In genomic region chr10:122149138-122149606, GRCh38 we compare ENCODE assay signal across 12 cellular contexts.
DNase-seq lines count a peak whose midpoint lies in the region; ATAC-seq and TF ChIP-seq lines count a peak whose summit lies in the region.
"Had no signal": no experiment of that assay in that cellular context is flagged by ENCODE, and none has a peak within 500 bp of the region (broad histone marks: within the 10 kb centered on the region; RNA-seq: fewer than 3 reads in every experiment).

No MANE protein-coding gene starts in this region.

- POLR2A ChIA-PET in activated CD8-positive, alpha-beta T cell treated with anti-CD3 and anti-CD28 coated beads, Interleukin-2, amount 10 ng/mL, durations not matched to agents 7 days and 5 days (lab: Charles Lee) = no interaction called here
- POLR2A ChIA-PET in OCI-LY7 (lab: Charles Lee) = interaction anchor here (0.7 kb wide), 1 partner anchor 1145 kb away, joined by 8 read pairs; no protein-coding TSS in a partner anchor

- H3K27ac Mint-ChIP-seq in endodermal cell = no peak overlapping the region
- H3K27ac Mint-ChIP-seq in activated CD8-positive, alpha-beta T cell treated with anti-CD3 and anti-CD28 coated beads, Interleukin-2, amount 10 ng/mL, durations not matched to agents 7 days and 5 days = no peak overlapping the region
- no peak overlapping the region for H3K27ac Mint-ChIP-seq in activated naive CD4-positive, alpha-beta T cell treated with anti-CD3 and anti-CD28 coated beads, Interleukin-2, amount 10 ng/mL, durations not matched to agents 7 days and 5 days
- H3K27ac Mint-ChIP-seq: IgD-negative memory B cell had no signal

- H4K20me1 ChIP-seq in OCI-LY7 (ENCODE audit: insufficient read depth, low read length) = no peaks in the 10 kb centered on the region

- no TSS peak for BruUV-seq in OCI-LY7 (replicated peaks; lab: Mats Ljungman, UMichigan)

- no peak overlapping the region for H3K4me3 ChIP-seq in HL-60 (replicated peaks; ENCODE audit: insufficient read depth, low read length)
- H3K4me3 ChIP-seq in endodermal cell (ENCODE audit: low read length) = no peak overlapping the region
- H3K4me3 ChIP-seq in mesodermal cell (ENCODE audit: extremely low read depth, insufficient read depth, low read length, poor library complexity, severe bottlenecking) = no peak overlapping the region
- H3K4me3 ChIP-seq in stomach smooth muscle (ENCODE audit: low read length in 2 of 2) = peak overlapping the region in 1 of 2 donors; percentile 62
- H3K4me3 ChIP-seq in OCI-LY7 (ENCODE audit: low read depth, low read length, poor library complexity, severe bottlenecking) = no peak overlapping the region

- peak overlapping the region; percentile 24; the same call in 1 of the 2 replicates for H3K27ac ChIP-seq in HL-60 (replicated peaks)
- H3K27ac ChIP-seq in endodermal cell (ENCODE audit: low read depth, low read length) = peak overlapping the region; percentile 83
- peak overlapping the region; percentile 82 for H3K27ac ChIP-seq in mesodermal cell (ENCODE audit: low read depth, low read length, severe bottlenecking)
- H3K27ac ChIP-seq in stomach smooth muscle (ENCODE audit: low read length) = peak overlapping the region; percentile 85
- H3K27ac ChIP-seq in OCI-LY7 (ENCODE audit: low read depth, low read length, poor library complexity, severe bottlenecking) = no peak overlapping the region

- H3K4me3 Mint-ChIP-seq in endodermal cell = no peak overlapping the region
- H3K4me3 Mint-ChIP-seq in activated CD8-positive, alpha-beta T cell treated with anti-CD3 and anti-CD28 coated beads, Interleukin-2, amount 10 ng/mL, durations not matched to agents 7 days and 5 days = no peak overlapping the region
- H3K4me3 Mint-ChIP-seq in activated naive CD4-positive, alpha-beta T cell treated with anti-CD3 and anti-CD28 coated beads, Interleukin-2, amount 10 ng/mL, durations not matched to agents 7 days and 5 days = no peak overlapping the region
- H3K4me3 Mint-ChIP-seq: IgD-negative memory B cell had no signal

- DNase-seq in HL-60 (ENCODE audit: low read depth in 1 of 2, low spot score in 1 of 2) = no peak
- DNase-seq in endodermal cell = peak; percentile 54
- DNase-seq in kidney tubule cell (ENCODE audit: low spot score) = no peak
- no peak for DNase-seq in activated CD8-positive, alpha-beta T cell treated with anti-CD3 and anti-CD28 coated beads, Interleukin-2, amount 10 ng/mL, durations not matched to agents 7 days and 5 days
- DNase-seq in OCI-LY7 (ENCODE audit: low spot score) = no peak
- no peak for DNase-seq in activated naive CD4-positive, alpha-beta T cell treated with anti-CD3 and anti-CD28 coated beads, Interleukin-2, amount 10 ng/mL, durations not matched to agents 7 days and 5 days
- DNase-seq: activated CD4-positive, alpha-beta T cell treated with anti-CD3 and anti-CD28 coated beads for 1 hour; activated naive CD4-positive, alpha-beta T cell; SHP77 treated with DMSO at 0.1 percent for 48 hours had no signal

- CTCF ChIA-PET in activated CD8-positive, alpha-beta T cell treated with anti-CD3 and anti-CD28 coated beads, Interleukin-2, amount 10 ng/mL, durations not matched to agents 7 days and 5 days (lab: Charles Lee) = interaction anchor here (1.2 kb wide), 1 partner anchor 130 kb away, joined by 3 read pairs; no protein-coding TSS in a partner anchor
- CTCF ChIA-PET in OCI-LY7 (lab: Charles Lee; ENCODE audit: unreplicated experiment) = no interaction called here
- CTCF ChIA-PET in activated naive CD4-positive, alpha-beta T cell treated with anti-CD3 and anti-CD28 coated beads, Interleukin-2, amount 10 ng/mL, durations not matched to agents 7 days and 5 days (lab: Charles Lee) = no interaction called here

- 94% methylated on average over 12 of the region's 12 CpGs; no CpG with 5 or more reads in 1 of the 2 experiments for WGBS in endodermal cell (ENCODE audit: insufficient coverage in 1 of 2, insufficient read length in 1 of 2), 2 experiments
- WGBS in mesodermal cell (ENCODE audit: insufficient coverage in 2 of 2), 2 experiments = 84 to 94% methylated on average over 6 to 12 of the region's 12 CpGs

- peaks cover 24% of the 10 kb centered on the region for H3K36me3 ChIP-seq in endodermal cell (ENCODE audit: control insufficient read depth, insufficient read depth, low read length)
- H3K36me3 ChIP-seq in mesodermal cell (ENCODE audit: control insufficient read depth, insufficient read depth, low read length) = peaks cover 32% of the 10 kb centered on the region
- H3K36me3 ChIP-seq in stomach smooth muscle (ENCODE audit: control insufficient read depth in 2 of 2, insufficient read depth in 2 of 2, low read length in 2 of 2) = peaks cover 0 to 12% of the 10 kb centered on the region in 2 donors
- no peaks in the 10 kb centered on the region for H3K36me3 ChIP-seq in OCI-LY7 (ENCODE audit: insufficient read depth, low read length)

- no peak overlapping the region for H3K9ac ChIP-seq in endodermal cell (ENCODE audit: extremely low read depth, low read length, poor library complexity, severe bottlenecking)
- peak overlapping the region; percentile 39 to 42 for H3K9ac ChIP-seq in stomach smooth muscle (ENCODE audit: low read length in 2 of 2)

- no peaks in the 10 kb centered on the region for H3K27me3 ChIP-seq in HL-60 (ENCODE audit: insufficient read depth, poor library complexity, severe bottlenecking)
- H3K27me3 ChIP-seq in endodermal cell (ENCODE audit: control insufficient read depth, insufficient read depth, low read length, poor library complexity, severe bottlenecking) = no peaks in the 10 kb centered on the region
- no peaks in the 10 kb centered on the region for H3K27me3 ChIP-seq in stomach smooth muscle (ENCODE audit: control insufficient read depth in 1 of 2, insufficient read depth in 2 of 2, low read length in 2 of 2)

- H3K9me3 ChIP-seq in endodermal cell (ENCODE audit: control insufficient read depth, low read length) (peaks cover 16% of the 10 kb centered on the region), mesodermal cell (ENCODE audit: control insufficient read depth, low read length) (peaks cover 12% of the 10 kb centered on the region), stomach smooth muscle (ENCODE audit: control insufficient read depth in 2 of 2, low read length in 2 of 2) (peaks cover 0 to 4% of the 10 kb centered on the region in 2 donors), OCI-LY7 (ENCODE audit: low read length) (no peaks in the 10 kb centered on the region)

- intact Hi-C loops in OCI-LY7 (cut with micrococcal nuclease; ENCODE audit: unreplicated experiment) = no loop called here

- no peak for TF ChIP-seq CTCF in HL-60 (IDR thresholded peaks at IDR 0.05; ENCODE audit: insufficient read depth, low read length)
- TF ChIP-seq CTCF in endodermal cell (conservative IDR thresholded peaks at IDR 0.05) = no peak
- TF ChIP-seq CTCF in OCI-LY7 (conservative IDR thresholded peaks at IDR 0.05; ENCODE audit: low read length) = no peak

- H3K27me3 Mint-ChIP-seq in endodermal cell (ENCODE audit: insufficient read depth) = no peaks in the 10 kb centered on the region
- no peaks in the 10 kb centered on the region for H3K27me3 Mint-ChIP-seq in activated CD8-positive, alpha-beta T cell treated with anti-CD3 and anti-CD28 coated beads, Interleukin-2, amount 10 ng/mL, durations not matched to agents 7 days and 5 days (ENCODE audit: low read depth)
- no peaks in the 10 kb centered on the region for H3K27me3 Mint-ChIP-seq in activated naive CD4-positive, alpha-beta T cell treated with anti-CD3 and anti-CD28 coated beads, Interleukin-2, amount 10 ng/mL, durations not matched to agents 7 days and 5 days

- ATAC-seq in activated CD8-positive, alpha-beta T cell treated with anti-CD3 and anti-CD28 coated beads, Interleukin-2, amount 10 ng/mL, durations not matched to agents 7 days and 5 days = no peak

- peaks cover 36% of the 10 kb centered on the region for H3K36me3 Mint-ChIP-seq in endodermal cell (ENCODE audit: low read depth)
- no peaks in the 10 kb centered on the region for H3K36me3 Mint-ChIP-seq in activated CD8-positive, alpha-beta T cell treated with anti-CD3 and anti-CD28 coated beads, Interleukin-2, amount 10 ng/mL, durations not matched to agents 7 days and 5 days (ENCODE audit: low read depth)
- H3K36me3 Mint-ChIP-seq in activated naive CD4-positive, alpha-beta T cell treated with anti-CD3 and anti-CD28 coated beads, Interleukin-2, amount 10 ng/mL, durations not matched to agents 7 days and 5 days = no peaks in the 10 kb centered on the region
- H3K36me3 Mint-ChIP-seq: IgD-negative memory B cell had no signal

- H3K9me3 Mint-ChIP-seq in endodermal cell = peaks cover 12% of the 10 kb centered on the region
- H3K9me3 Mint-ChIP-seq in activated CD8-positive, alpha-beta T cell treated with anti-CD3 and anti-CD28 coated beads, Interleukin-2, amount 10 ng/mL, durations not matched to agents 7 days and 5 days (ENCODE audit: insufficient read depth) = no peaks in the 10 kb centered on the region
- peaks cover 2% of the 10 kb centered on the region for H3K9me3 Mint-ChIP-seq in activated naive CD4-positive, alpha-beta T cell treated with anti-CD3 and anti-CD28 coated beads, Interleukin-2, amount 10 ng/mL, durations not matched to agents 7 days and 5 days

- no peaks in the 10 kb centered on the region for H3K79me2 ChIP-seq in OCI-LY7 (ENCODE audit: insufficient read depth, low read depth, low read length)

- H3K4me1 Mint-ChIP-seq in endodermal cell = peaks cover 20% of the 10 kb centered on the region
- H3K4me1 Mint-ChIP-seq in activated CD8-positive, alpha-beta T cell treated with anti-CD3 and anti-CD28 coated beads, Interleukin-2, amount 10 ng/mL, durations not matched to agents 7 days and 5 days (ENCODE audit: low read depth) = no peaks in the 10 kb centered on the region
- H3K4me1 Mint-ChIP-seq in activated naive CD4-positive, alpha-beta T cell treated with anti-CD3 and anti-CD28 coated beads, Interleukin-2, amount 10 ng/mL, durations not matched to agents 7 days and 5 days = no peaks in the 10 kb centered on the region
- H3K4me1 Mint-ChIP-seq: IgD-negative memory B cell had no signal

- H3K4me1 ChIP-seq in endodermal cell (ENCODE audit: control insufficient read depth, insufficient read depth, low read length) (no peaks in the 10 kb centered on the region), mesodermal cell (ENCODE audit: control insufficient read depth, insufficient read depth, low read length, poor library complexity, severe bottlenecking) (peaks cover 16% of the 10 kb centered on the region), stomach smooth muscle (ENCODE audit: control insufficient read depth, insufficient read depth, low read length) (peaks cover 60% of the 10 kb centered on the region), OCI-LY7 (ENCODE audit: insufficient read depth, low read length, poor library complexity, severe bottlenecking) (no peaks in the 10 kb centered on the region)

- no peak overlapping the region for H2AFZ ChIP-seq in OCI-LY7 (ENCODE audit: low read length)

- H3K9me2 ChIP-seq in OCI-LY7 (ENCODE audit: insufficient read depth, low read length) = no peaks in the 10 kb centered on the region

- H3K4me2 ChIP-seq in OCI-LY7 (ENCODE audit: low read length) = no peak overlapping the region
